In genomic region chr19:4368128-4368820, GRCh38 we compare ENCODE assay signal across 1 cellular context.
TF ChIP-seq lines count a peak whose summit lies in the region.

No MANE protein-coding gene starts in this region.

TF ChIP-seq in HepG2, 621 proteins besides CTCF, POLR2A, EP300 and RAD21:
- no peak for TF ChIP-seq TFDP1 (CRISPR knock-in tag; IDR thresholded peaks at IDR 0.05; ENCODE audit: borderline replicate concordance)
- 0 out of 2 replicates have a peak, but pooled peaks have one; percentile 7 for TF ChIP-seq AKAP8 (CRISPR knock-in tag; IDR thresholded peaks at IDR 0.05)
- TF ChIP-seq AGO2 (optimal IDR thresholded peaks at IDR 0.05; ENCODE audit: low read depth, low read length): peak; percentile 32
